Comparison of ENCODE assay signal across 10 cellular contexts in the genomic region with DNA sequence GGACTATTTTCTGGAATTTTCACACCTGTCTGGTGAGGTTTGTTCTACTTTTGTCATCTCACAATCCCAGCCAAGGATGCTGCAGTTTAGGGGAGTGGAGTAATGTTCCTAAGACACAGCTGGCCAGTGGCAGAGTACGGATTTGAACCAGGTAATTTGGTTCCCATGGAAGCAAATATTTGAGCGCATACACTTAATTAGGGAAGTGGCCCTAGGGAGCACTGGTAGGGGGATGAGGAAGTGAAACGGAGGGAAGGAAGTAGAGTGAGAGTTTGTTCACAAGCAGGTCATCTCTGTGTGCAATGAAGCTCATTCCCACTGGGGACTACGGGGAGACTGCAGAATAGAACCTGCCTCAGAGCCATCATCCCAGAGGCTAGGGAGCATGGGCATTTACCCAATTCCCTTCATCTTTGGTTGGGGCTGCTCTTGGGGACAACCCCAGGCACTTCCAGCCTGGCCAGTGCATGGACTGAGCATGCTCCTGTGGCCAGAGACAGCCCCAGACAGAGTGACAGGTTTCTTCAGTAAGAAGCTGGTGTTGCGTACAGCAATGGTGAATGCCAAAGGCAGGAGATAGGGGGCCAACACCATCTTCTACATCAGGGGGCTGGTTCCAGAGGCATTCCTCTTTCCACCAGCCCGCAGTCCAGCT.
DNase-seq lines count a peak whose midpoint lies in the region; ATAC-seq and TF ChIP-seq lines count a peak whose summit lies in the region.
"Had no signal": no experiment of that assay in that cellular context is flagged by ENCODE, and none has a peak within 500 bp of the region (broad histone marks: within the 10 kb centered on the region; RNA-seq: fewer than 3 reads in every experiment).

No MANE protein-coding gene starts in this region.

- H3F3A ChIP-seq in Loucy (ENCODE audit: low read depth), result no peaks in the 10 kb centered on the region

- peaks cover 8% of the 10 kb centered on the region for H3K4me1 Mint-ChIP-seq in progenitor cell of endocrine pancreas (ENCODE audit: low read depth)

- no peaks in the 10 kb centered on the region for H3K9me3 Mint-ChIP-seq in progenitor cell of endocrine pancreas (ENCODE audit: low read depth)

- H3K9me3 ChIP-seq in Loucy (ENCODE audit: insufficient read depth, low read depth, low read length) (no peaks in the 10 kb centered on the region), BE2C (no peaks in the 10 kb centered on the region)
- H3K9me3 ChIP-seq: Peyer's patch had no signal

- ATAC-seq in GM18858 (IDR thresholded peaks at IDR 0.05; ENCODE audit: unreplicated experiment), result peak; percentile 65
- peak; percentile 49 for ATAC-seq in HG02588 (IDR thresholded peaks at IDR 0.05; ENCODE audit: unreplicated experiment)

- no peak overlapping the region for H3K4me3 ChIP-seq in Loucy (ENCODE audit: low read length, poor library complexity, severe bottlenecking)
- no peak overlapping the region for H3K4me3 ChIP-seq in BE2C (ENCODE audit: low read depth, low read length)
- H3K4me3 ChIP-seq: Peyer's patch, skin epidermis had no signal

- H3K4me2 ChIP-seq in Loucy (ENCODE audit: low read depth, low read length, poor library complexity, severe bottlenecking), result no peak overlapping the region

- H3K9me2 ChIP-seq in Loucy (replicated peaks; ENCODE audit: low read depth, low read length), result no peaks in the 10 kb centered on the region

- no peaks in the 10 kb centered on the region for H3K36me3 ChIP-seq in Loucy (ENCODE audit: insufficient read depth, low read length)
- H3K36me3 ChIP-seq in BE2C, result no peaks in the 10 kb centered on the region
- H3K36me3 ChIP-seq: Peyer's patch had no signal

- H3K27me3 Mint-ChIP-seq in progenitor cell of endocrine pancreas, result peaks cover 61% of the 10 kb centered on the region

- no peak overlapping the region for H3K27ac Mint-ChIP-seq in progenitor cell of endocrine pancreas

- H3K79me2 ChIP-seq in Loucy (ENCODE audit: insufficient read depth, low read length), result no peaks in the 10 kb centered on the region

- H2AFZ ChIP-seq in Loucy (ENCODE audit: low read length), result peak overlapping the region; percentile 51; the same call in 1 of the 2 replicates

- H4K20me1 ChIP-seq in Loucy (ENCODE audit: insufficient read depth, low read length, poor library complexity, severe bottlenecking), result no peaks in the 10 kb centered on the region

- H3K4me1 ChIP-seq in Loucy (ENCODE audit: insufficient read depth, low read length, poor library complexity, severe bottlenecking) (peaks cover 31% of the 10 kb centered on the region), BE2C (peaks cover 8% of the 10 kb centered on the region)

- no peak for TF ChIP-seq CTCF in Loucy (conservative IDR thresholded peaks at IDR 0.05; ENCODE audit: low read length)
- no peak for TF ChIP-seq CTCF in progenitor cell of endocrine pancreas (IDR thresholded peaks at IDR 0.05; ENCODE audit: unreplicated experiment)
- no peak for TF ChIP-seq CTCF in BE2C (IDR thresholded peaks at IDR 0.05; ENCODE audit: low read depth, low read length)

- H3K36me3 Mint-ChIP-seq in progenitor cell of endocrine pancreas (ENCODE audit: insufficient read depth), result no peaks in the 10 kb centered on the region

- H3K9ac ChIP-seq in Loucy (ENCODE audit: low read depth, low read length, poor library complexity, severe bottlenecking), result no peak overlapping the region

- H3K27me3 ChIP-seq in Loucy (ENCODE audit: insufficient read depth, low read length, poor library complexity, severe bottlenecking), result no peaks in the 10 kb centered on the region
- no peaks in the 10 kb centered on the region for H3K27me3 ChIP-seq in BE2C
- H3K27me3 ChIP-seq: Peyer's patch had no signal

- DNase-seq in medulla oblongata (ENCODE audit: extremely low spot score), result peak; percentile 77
- no peak for DNase-seq in progenitor cell of endocrine pancreas (ENCODE audit: low spot score, unreplicated experiment)
- DNase-seq in activated CD4-positive, alpha-beta T cell treated with anti-CD3 and anti-CD28 coated beads, Interleukin-2, amount 50 U/mL, for 1 hour, result no peak
- DNase-seq in BE2C, result no peak
- DNase-seq in activated naive CD4-positive, alpha-beta T cell treated with anti-CD3 and anti-CD28 coated beads, Interleukin-2, amount 50 U/mL, for 16 hours, result no peak

- H3K4me3 Mint-ChIP-seq in progenitor cell of endocrine pancreas (ENCODE audit: low read depth), result no peak overlapping the region
